ENCODE assay signal across 29 cellular contexts in the genomic region with DNA sequence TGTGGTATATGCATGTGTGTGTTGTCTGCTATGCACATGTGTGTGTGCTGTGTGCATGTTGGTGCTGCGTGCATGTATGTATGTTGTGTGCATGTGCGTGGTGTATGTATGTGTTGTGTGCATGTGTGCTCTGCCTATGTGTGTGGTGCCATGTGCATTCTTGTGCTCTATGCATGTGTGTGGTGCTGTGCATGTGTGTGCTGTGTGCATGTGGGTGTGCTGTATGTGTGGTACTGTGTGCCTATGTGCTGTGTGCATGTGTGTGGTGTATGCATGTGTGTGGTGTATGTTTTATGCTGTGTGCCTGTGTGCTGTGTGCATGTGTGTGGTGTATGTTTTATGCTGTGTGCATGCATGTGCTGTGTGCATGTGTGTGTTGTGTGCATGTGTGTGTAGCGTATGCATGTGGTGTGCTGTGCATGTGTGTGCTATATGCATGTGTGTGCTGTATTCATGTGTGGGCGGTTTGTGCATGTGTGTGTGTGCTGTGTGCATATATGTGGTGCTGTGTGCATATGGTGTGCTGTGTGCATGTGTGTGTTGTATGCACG. TPM values are rescaled to one million over a fixed set of nuclear protein-coding genes. Genes with fewer than 3 reads are reported as not detected.
"Had no signal": no experiment of that assay in that cellular context is flagged by ENCODE, and none has a peak within 500 bp of the region (broad histone marks: within the 10 kb centered on the region; RNA-seq: fewer than 3 reads in every experiment).

No MANE protein-coding gene starts in this region.

- H3K27me3 ChIP-seq: body of pancreas, cardiac muscle cell, colonic mucosa, ovary had no signal

- H3K4me1 ChIP-seq: colonic mucosa, gastrocnemius medialis, prostate gland had no signal

- H3K36me3 ChIP-seq: cardiac muscle cell, colonic mucosa, gastrocnemius medialis, ovary, prostate gland had no signal

- FAIRE-seq: endometrium, keratinocyte had no signal

- H3K4me2 ChIP-seq: smooth muscle cell had no signal

- ATAC-seq: activated CD8-positive, alpha-beta T cell treated with anti-CD3 and anti-CD28 coated beads for 36 hours; activated naive CD4-positive, alpha-beta T cell treated with anti-CD3 and anti-CD28 coated beads, Interleukin-2, amount 50 U/mL, for 72 hours; activated T-cell treated with anti-CD3 and anti-CD28 coated beads, Interleukin-2, amount 50 U/mL, for 4 hours; activated T-helper 17 cell treated with anti-CD3 and anti-CD28 coated beads, Interleukin-2, amount 50 U/mL, for 72 hours; body of pancreas; gastrocnemius medialis; stimulated activated memory B cell treated with anti-CD40 and anti-IgM and Interleukin-4, amounts not matched to agents 10 μg/mL and 1 μg/mL and 100 μg/mL, for 72 hours; stimulated activated naive CD8-positive, alpha-beta T cell treated with anti-CD3 and anti-CD28 coated beads, Interleukin-15, amount 100 ng/mL, for 72 hours had no signal

- H3K4me3 ChIP-seq: body of pancreas, cardiac muscle cell, colonic mucosa, gastrocnemius medialis, ovary, prostate gland, smooth muscle cell had no signal

- H3K9me3 ChIP-seq: colonic mucosa, gastrocnemius medialis, ovary, prostate gland had no signal

- H3K27ac ChIP-seq: body of pancreas, cardiac muscle cell, colonic mucosa, gastrocnemius medialis, ovary, prostate gland had no signal

- DNase-seq: activated B cell treated with CpG ODN at 0.5 μM for 24 hours; activated CD4-positive, alpha-beta T cell treated with anti-CD3 and anti-CD28 coated beads, Interleukin-2, amount 50 U/mL, for 1 hour; activated CD8-positive, alpha-beta T cell treated with anti-CD3 and anti-CD28 coated beads for 36 hours; activated T-cell treated with anti-CD3 and anti-CD28 coated beads, Interleukin-2, amount 50 U/mL, for 4 hours; cerebellar nuclear complex; colonic mucosa; effector CD8-positive, alpha-beta T cell; erythroblast; gastrocnemius medialis; glutamatergic neuron; mammary epithelial cell; ovary; retina; stimulated activated CD4-positive, alpha-beta T cell treated with anti-CD3 and anti-CD28 coated beads, Interleukin-1b, Interleukin-23, amount 100 ng/mL, for 48 hours; stimulated activated CD4-positive, alpha-beta T cell treated with anti-CD3 and anti-CD28 coated beads, Interleukin-4, amount 100 ng/mL, for 4 hours; stimulated activated CD8-positive, alpha-beta memory T cell treated with anti-CD3 and anti-CD28 coated beads, Interleukin-4, amount 100 ng/mL, for 48 hours; stimulated activated naive CD8-positive, alpha-beta T cell treated with anti-CD3 and anti-CD28 coated beads, Interleukin-15, amount 100 ng/mL, for 72 hours; T-helper 2 cell had no signal

RNA-seq across cellular contexts. Expression of a gene that starts 4.7 kb away (rescaled TPM):
- total RNA-seq: activated B cell treated with CpG ODN at 0.5 μM for 24 hours; activated CD8-positive, alpha-beta T cell treated with anti-CD3 and anti-CD28 coated beads for 36 hours; activated naive CD4-positive, alpha-beta T cell treated with anti-CD3 and anti-CD28 coated beads, Interleukin-2, amount 50 U/mL, for 72 hours; activated T-cell treated with anti-CD3 and anti-CD28 coated beads, Interleukin-2, amount 50 U/mL, for 4 hours; activated T-helper 17 cell treated with anti-CD3 and anti-CD28 coated beads, Interleukin-2, amount 50 U/mL, for 72 hours; body of pancreas; dermis microvascular lymphatic vessel endothelial cell; gastrocnemius medialis; smooth muscle cell; ureter had no signal
- polyA plus RNA-seq: keratinocyte, mammary epithelial cell had no signal
